ENCODE assay signal across 13 cellular contexts in the genomic region with DNA sequence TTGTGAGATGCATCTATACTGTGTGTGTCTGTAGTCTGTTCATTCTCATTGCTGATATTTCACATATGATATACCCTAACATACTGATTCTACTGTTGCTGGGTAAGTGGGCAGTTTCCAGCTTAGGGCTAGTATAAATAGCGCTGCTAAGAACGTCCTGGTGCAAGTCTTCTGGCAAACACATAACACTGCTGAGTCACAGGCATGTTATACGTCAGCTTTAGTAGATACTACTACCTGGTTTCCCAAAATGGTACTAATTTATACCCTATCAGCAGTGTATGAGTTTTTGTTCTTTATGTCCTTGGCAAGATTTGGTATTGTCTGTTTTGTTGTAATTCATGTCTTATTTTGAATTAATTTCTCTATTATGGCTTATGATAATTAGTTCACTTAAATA. TPM values are rescaled to one million over a fixed set of nuclear protein-coding genes. Genes with fewer than 3 reads are reported as not detected.
DNase-seq lines count a peak whose midpoint lies in the region; ATAC-seq and TF ChIP-seq lines count a peak whose summit lies in the region.
"Had no signal": no experiment of that assay in that cellular context is flagged by ENCODE, and none has a peak within 500 bp of the region (broad histone marks: within the 10 kb centered on the region; RNA-seq: fewer than 3 reads in every experiment).

No MANE protein-coding gene starts in this region.

- TF ChIP-seq CTCF in DND-41 (IDR thresholded peaks at IDR 0.05; ENCODE audit: borderline replicate concordance, extremely low read depth, low read length, poor library complexity, severe bottlenecking), result no peak
- no peak for TF ChIP-seq CTCF in PC-9 (conservative IDR thresholded peaks at IDR 0.05)
- no peak for TF ChIP-seq CTCF in gastroesophageal sphincter (IDR thresholded peaks at IDR 0.05)

- H3K27ac ChIP-seq in DND-41 (ENCODE audit: low read length) (no peak overlapping the region), PC-9 (no peak overlapping the region), gastroesophageal sphincter (peak overlapping the region in 1 of 4 donors; percentile 79)
- no peak overlapping the region for H3K27ac ChIP-seq in naive thymus-derived CD4-positive, alpha-beta T cell (ENCODE audit: low read depth, low read length)

- H3K27me3 Mint-ChIP-seq in central memory CD8-positive, alpha-beta T cell, result no peaks in the 10 kb centered on the region
- H3K27me3 Mint-ChIP-seq in naive thymus-derived CD4-positive, alpha-beta T cell, result peaks cover 0 to 5% (median 0%) of the 10 kb centered on the region in 5 donors

- DNase-seq in DND-41 (no peak), PC-9 (no peak), NCI-H69 (lab: John Stamatoyannopoulos, UW) (no peak), sciatic nerve (ENCODE audit: low spot score) (no peak), NCI-H446 (lab: John Stamatoyannopoulos, UW) (no peak)
- DNase-seq in central memory CD8-positive, alpha-beta T cell (ENCODE audit: low spot score in 2 of 2), result no peak
- DNase-seq in naive thymus-derived CD4-positive, alpha-beta T cell, result no peak
- DNase-seq: DMS79, H9, NCI-H1092, SIG-M5 had no signal

- H3K36me3 ChIP-seq in DND-41 (ENCODE audit: insufficient read depth, low read length) (peaks cover 19% of the 10 kb centered on the region), PC-9 (ENCODE audit: low read depth) (no peaks in the 10 kb centered on the region), gastroesophageal sphincter (peaks cover 0 to 26% of the 10 kb centered on the region in 2 donors)
- no peaks in the 10 kb centered on the region for H3K36me3 ChIP-seq in naive thymus-derived CD4-positive, alpha-beta T cell (ENCODE audit: control insufficient read depth in 2 of 3, insufficient read depth in 3 of 3, low read length in 3 of 3)

- intact Hi-C loops in PC-9 (cut with micrococcal nuclease; ENCODE audit: unreplicated experiment) (no loop called here), sciatic nerve (cut with DNase I) (no loop called here)
- intact Hi-C loops in naive thymus-derived CD4-positive, alpha-beta T cell (cut with micrococcal nuclease), result loop anchor here (10.0 kb wide), 3 partner anchors 591 to 1491 kb away; a partner anchor contains a TSS

- H3K9me3 Mint-ChIP-seq in central memory CD8-positive, alpha-beta T cell, result no peaks in the 10 kb centered on the region
- H3K9me3 Mint-ChIP-seq in naive thymus-derived CD4-positive, alpha-beta T cell, result peaks cover 0 to 1% (median 0%) of the 10 kb centered on the region in 11 donors
- H3K9me3 Mint-ChIP-seq: dendritic cell treated with granulocyte-macrophage colony-stimulating factor and Interleukin-4, amounts not matched to agents 40 ng/mL and 50 ng/mL, for 4 days; H9 had no signal

- no peak for TF ChIP-seq POLR2A in gastroesophageal sphincter (IDR thresholded peaks at IDR 0.05)

- H3K36me3 Mint-ChIP-seq in central memory CD8-positive, alpha-beta T cell (ENCODE audit: insufficient read depth), result peaks cover 26% of the 10 kb centered on the region
- H3K36me3 Mint-ChIP-seq in naive thymus-derived CD4-positive, alpha-beta T cell, result peaks cover 0 to 15% (median 6%) of the 10 kb centered on the region in 5 donors

- H3K79me2 ChIP-seq in DND-41 (ENCODE audit: insufficient read depth, low read length) (peaks cover 2% of the 10 kb centered on the region; the same call in 1 of the 2 replicates), PC-9 (ENCODE audit: low read depth) (peaks cover 5% of the 10 kb centered on the region; the same call in 1 of the 2 replicates)

- BruUV-seq in PC-9 (replicated peaks; lab: Mats Ljungman, UMichigan), result no TSS peak

- 0 out of 2 replicates have a peak, but pooled peaks cover 5% of the 10 kb centered on the region for H3F3A ChIP-seq in PC-9 (ENCODE audit: insufficient read depth, low read depth)

- no peak overlapping the region for H3K9ac ChIP-seq in DND-41 (ENCODE audit: low read depth, low read length)

- H3K27ac Mint-ChIP-seq in central memory CD8-positive, alpha-beta T cell (ENCODE audit: low read depth), result peak overlapping the region; percentile 90
- H3K27ac Mint-ChIP-seq in naive thymus-derived CD4-positive, alpha-beta T cell, result peak overlapping the region in 7 of 9 donors; percentile 1 to 93 (median 90)
- H3K27ac Mint-ChIP-seq: dendritic cell treated with granulocyte-macrophage colony-stimulating factor and Interleukin-4, amounts not matched to agents 40 ng/mL and 50 ng/mL, for 4 days; H9 had no signal

- H3K4me3 ChIP-seq in DND-41 (ENCODE audit: low read depth in 1 of 2, low read length in 2 of 2) (no peak overlapping the region), PC-9 (peak overlapping the region; percentile 72; the same call in 1 of the 2 replicates), gastroesophageal sphincter (no peak overlapping the region)
- H3K4me3 ChIP-seq in naive thymus-derived CD4-positive, alpha-beta T cell (ENCODE audit: low read length), result no peak overlapping the region

- CTCF ChIA-PET in PC-9 (lab: Charles Lee), result no interaction called here
- CTCF ChIA-PET in naive thymus-derived CD4-positive, alpha-beta T cell (lab: Charles Lee), result interaction anchor here (0.7 kb wide), 1 partner anchor 725 kb away, joined by 4 read pairs; no protein-coding TSS in a partner anchor

- TF ChIP-seq EP300 in gastroesophageal sphincter (IDR thresholded peaks at IDR 0.05), result no peak

- H3K9me2 ChIP-seq in PC-9 (ENCODE audit: insufficient read depth), result no peaks in the 10 kb centered on the region

- ATAC-seq in DND-41 (ENCODE audit: insufficient read depth, low read depth) (no peak), sciatic nerve (no peak), gastroesophageal sphincter (no peak)
- no peak for ATAC-seq in central memory CD8-positive, alpha-beta T cell (replicated peaks; ENCODE audit: extremely low read depth, poor library complexity, severe bottlenecking)
- no peak for ATAC-seq in naive thymus-derived CD4-positive, alpha-beta T cell

- peak overlapping the region; percentile 90 for H2AFZ ChIP-seq in DND-41 (ENCODE audit: low read depth, low read length)
- peak overlapping the region; percentile 94; the same call in 1 of the 2 replicates for H2AFZ ChIP-seq in PC-9

- 46 to 57% methylated on average over 3 of the region's 3 CpGs for WGBS in gastroesophageal sphincter (ENCODE audit: low coverage in 1 of 2), 2 donors

- H3K27me3 ChIP-seq in DND-41 (ENCODE audit: insufficient read depth, low read length, poor library complexity), result no peaks in the 10 kb centered on the region
- H3K27me3 ChIP-seq in PC-9 (ENCODE audit: insufficient read depth, low read depth), result no peaks in the 10 kb centered on the region
- H3K27me3 ChIP-seq in naive thymus-derived CD4-positive, alpha-beta T cell (ENCODE audit: control insufficient read depth in 2 of 2, insufficient read depth in 2 of 2, low read length in 2 of 2), result no peaks in the 10 kb centered on the region
- H3K27me3 ChIP-seq in gastroesophageal sphincter, result no peaks in the 10 kb centered on the region

- peaks cover 31% of the 10 kb centered on the region for H3K4me1 Mint-ChIP-seq in central memory CD8-positive, alpha-beta T cell
- peaks cover 15 to 42% (median 27%) of the 10 kb centered on the region in 7 donors for H3K4me1 Mint-ChIP-seq in naive thymus-derived CD4-positive, alpha-beta T cell

- POLR2A ChIA-PET in PC-9 (lab: Charles Lee; ENCODE audit: unreplicated experiment), result no interaction called here
- POLR2A ChIA-PET in naive thymus-derived CD4-positive, alpha-beta T cell (lab: Charles Lee), result no interaction called here

- peaks cover 30% of the 10 kb centered on the region for H3K4me1 ChIP-seq in DND-41 (ENCODE audit: insufficient read depth, low read length)
- H3K4me1 ChIP-seq in PC-9 (replicated peaks; ENCODE audit: insufficient read depth), result peaks cover 8% of the 10 kb centered on the region
- H3K4me1 ChIP-seq in naive thymus-derived CD4-positive, alpha-beta T cell (ENCODE audit: control insufficient read depth in 2 of 2, insufficient read depth in 2 of 2, low read length in 2 of 2), result peaks cover 6 to 9% of the 10 kb centered on the region in 2 donors
- peaks cover 1 to 25% (median 7%) of the 10 kb centered on the region in 3 donors for H3K4me1 ChIP-seq in gastroesophageal sphincter

- H3K9me3 ChIP-seq in DND-41 (ENCODE audit: insufficient read depth, low read length, severe bottlenecking), result no peaks in the 10 kb centered on the region
- no peaks in the 10 kb centered on the region for H3K9me3 ChIP-seq in PC-9 (ENCODE audit: insufficient read depth, low read depth)
- no peaks in the 10 kb centered on the region for H3K9me3 ChIP-seq in naive thymus-derived CD4-positive, alpha-beta T cell (ENCODE audit: control insufficient read depth in 2 of 3, low read length in 3 of 3)
- H3K9me3 ChIP-seq in gastroesophageal sphincter, result no peaks in the 10 kb centered on the region

- peak overlapping the region; percentile 85 for H3K4me3 Mint-ChIP-seq in central memory CD8-positive, alpha-beta T cell
- H3K4me3 Mint-ChIP-seq in naive thymus-derived CD4-positive, alpha-beta T cell, result peak overlapping the region; percentile 62 to 92 (median 87)
- H3K4me3 Mint-ChIP-seq: dendritic cell treated with granulocyte-macrophage colony-stimulating factor and Interleukin-4, amounts not matched to agents 40 ng/mL and 50 ng/mL, for 4 days had no signal

- no peak overlapping the region for H3K4me2 ChIP-seq in DND-41 (ENCODE audit: insufficient read depth, low read length)
- peak overlapping the region; percentile 85; the same call in 1 of the 2 replicates for H3K4me2 ChIP-seq in PC-9

- H4K20me1 ChIP-seq in DND-41 (ENCODE audit: insufficient read depth, low read length) (no peaks in the 10 kb centered on the region), PC-9 (ENCODE audit: insufficient read depth) (no peaks in the 10 kb centered on the region)

RNA-seq across cellular contexts. Expression of a gene that starts 1.2 kb away (rescaled TPM):
- total RNA-seq in PC-9 (2021) (12.2 and 13.7 TPM in 2 replicates), sciatic nerve (8.3 TPM), gastroesophageal sphincter (10 to 100 TPM in 2 of 4 donors, 1 to 10 TPM in 2; 8.2 to 19.5 (median 9.9) TPM)
- total RNA-seq in naive thymus-derived CD4-positive, alpha-beta T cell, result under 1 TPM in 4 of 5 experiments, not detected in 1; 0.11 to 0.64 (median 0.46) TPM
- under 1 TPM; 0.45 to 0.54 TPM for polyA plus RNA-seq in naive thymus-derived CD4-positive, alpha-beta T cell

RNA-seq across cellular contexts. Expression of a gene that starts 6.3 kb away (rescaled TPM):
- total RNA-seq in PC-9 (2021) (36.4 and 53.8 TPM in 2 replicates), sciatic nerve (31.9 TPM), gastroesophageal sphincter (100 to 1,000 TPM in 3 of 4 donors, 10 to 100 TPM in 1; 81.1 to 170 (median 147) TPM)
- total RNA-seq in naive thymus-derived CD4-positive, alpha-beta T cell, result 10 to 100 TPM; 20.1 to 39.6 (median 32.8) TPM
- 100 to 1,000 TPM; 134 to 146 TPM for polyA plus RNA-seq in naive thymus-derived CD4-positive, alpha-beta T cell

Comparison
In these comparisons a context has a peak if more than half of its experiments do, and no peak if none do; other contexts are left out.
1. intact Hi-C loops: an anchor here in naive thymus-derived CD4-positive, alpha-beta T cell (10.0 kb wide); none called in PC-9 and sciatic nerve.